In the genomic region with DNA sequence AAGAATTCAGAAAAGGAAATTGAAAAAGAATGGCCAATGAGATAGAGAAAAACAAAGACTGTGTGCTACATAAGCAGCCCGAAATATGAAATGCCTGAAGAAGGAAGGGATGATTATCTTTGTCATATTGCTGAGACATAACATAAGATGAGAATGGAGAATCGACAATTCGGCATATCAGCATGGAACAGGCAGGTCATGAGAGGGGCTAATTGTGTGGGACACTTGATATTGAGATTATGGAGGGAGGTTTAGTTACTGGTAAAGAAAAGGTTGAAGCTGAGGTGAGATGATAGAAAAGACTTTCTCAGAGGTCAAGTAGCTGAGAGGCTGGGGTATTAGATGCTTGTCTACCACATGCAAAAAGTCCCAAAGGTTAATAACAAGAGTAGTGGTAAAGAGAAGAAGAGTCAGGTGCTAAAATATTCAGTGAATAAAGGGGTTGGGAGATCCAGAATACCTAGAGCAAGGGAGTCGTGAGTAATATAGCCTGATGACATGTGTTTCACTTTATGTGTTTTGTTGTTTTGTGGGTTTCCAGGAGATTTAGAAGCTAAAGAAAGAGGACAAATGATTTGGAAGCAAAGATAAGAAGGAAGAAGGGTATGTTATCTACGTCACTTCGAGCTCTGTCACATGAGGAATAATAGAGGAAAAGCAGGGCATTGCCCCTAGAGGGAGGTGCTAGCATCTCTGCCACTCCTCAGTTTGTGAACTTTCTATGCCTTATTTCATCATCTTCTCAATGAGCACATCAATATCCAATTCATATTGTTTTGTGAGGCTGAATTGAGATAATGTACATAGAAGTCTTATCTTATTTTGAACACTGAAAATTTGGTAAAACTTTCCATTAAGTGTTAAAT, we compare ENCODE assay signal across 1 cellular context.
TF ChIP-seq lines count a peak whose summit lies in the region.

No MANE protein-coding gene starts in this region.

TF ChIP-seq in GM12878, 131 proteins besides CTCF, POLR2A, EP300 and RAD21:
- TF ChIP-seq RUNX3 (IDR thresholded peaks at IDR 0.05; ENCODE audit: low read length), result peak; percentile 68
- peak; percentile 66 for TF ChIP-seq JUNB (IDR thresholded peaks at IDR 0.05)
- TF ChIP-seq PAX5 (IDR thresholded peaks at IDR 0.05; ENCODE audit: borderline replicate concordance, low read depth, low read length), result 0 out of 2 replicates have a peak, but pooled peaks have one; percentile 9
